In the genomic region with DNA sequence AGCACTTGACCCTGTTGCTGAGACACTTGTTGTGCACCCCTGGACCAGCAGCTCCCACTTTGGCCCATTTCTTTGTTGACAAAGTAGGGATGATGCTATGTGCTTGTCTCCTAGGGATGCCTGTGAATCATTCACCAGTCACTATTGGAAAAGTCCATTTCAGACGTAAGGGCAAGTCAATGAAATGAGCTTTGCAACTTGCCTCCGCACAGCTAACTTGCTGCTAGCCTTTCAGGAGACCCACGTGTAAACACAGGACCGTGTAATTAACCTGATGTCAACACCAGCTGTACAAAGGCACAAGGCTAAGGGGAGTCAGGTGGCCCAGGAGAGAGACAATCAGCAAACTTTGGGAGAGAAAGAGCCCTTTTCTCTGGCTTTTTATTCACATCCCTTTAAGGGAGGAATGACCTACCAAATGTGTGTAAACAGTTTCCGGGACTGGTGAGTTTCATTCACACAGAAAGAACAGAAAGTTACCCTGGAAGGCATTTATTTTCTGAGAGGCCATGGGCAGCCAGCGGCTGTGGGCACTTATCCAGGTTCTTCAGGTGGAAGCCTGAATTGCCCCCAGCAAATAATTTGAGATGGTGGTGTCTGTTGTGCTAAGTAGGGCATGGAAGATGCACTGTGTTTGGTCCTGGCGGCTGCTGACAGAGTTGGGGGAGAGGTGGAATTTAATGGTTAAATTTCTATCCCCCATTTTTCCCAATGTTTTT, we compare ENCODE assay signal across 12 cellular contexts. TPM values are rescaled to one million over a fixed set of nuclear protein-coding genes. Genes with fewer than 3 reads are reported as not detected.
DNase-seq lines count a peak whose midpoint lies in the region; ATAC-seq and TF ChIP-seq lines count a peak whose summit lies in the region.
"Had no signal": no experiment of that assay in that cellular context is flagged by ENCODE, and none has a peak within 500 bp of the region (broad histone marks: within the 10 kb centered on the region; RNA-seq: fewer than 3 reads in every experiment).

No MANE protein-coding gene starts in this region.

- H3K4me1 Mint-ChIP-seq in GM23338 = peaks cover 9% of the 10 kb centered on the region; the same call in 2 of the 3 replicates

- no peaks in the 10 kb centered on the region for H3K27me3 ChIP-seq in GM23338 (ENCODE audit: insufficient read depth)
- H3K27me3 ChIP-seq in osteoblast (ENCODE audit: insufficient read depth, low read length) = no peaks in the 10 kb centered on the region
- no peaks in the 10 kb centered on the region for H3K27me3 ChIP-seq in A673 (replicated peaks; ENCODE audit: insufficient read depth, low read depth, low read length, poor library complexity)
- H3K27me3 ChIP-seq in left ventricle myocardium inferior (ENCODE audit: low read depth) = no peaks in the 10 kb centered on the region
- H3K27me3 ChIP-seq: adrenal gland had no signal

- H3K79me2 ChIP-seq in GM23338 (replicated peaks; ENCODE audit: insufficient read depth) = no peaks in the 10 kb centered on the region
- no peaks in the 10 kb centered on the region for H3K79me2 ChIP-seq in osteoblast (ENCODE audit: insufficient read depth, low read length)

- no peaks in the 10 kb centered on the region for H3K9me2 ChIP-seq in GM23338 (ENCODE audit: insufficient read depth)

- H2AFZ ChIP-seq in GM23338 (peak overlapping the region; percentile 2; the same call in 1 of the 2 replicates), osteoblast (ENCODE audit: low read length) (no peak overlapping the region)

- intact Hi-C loops in A673 (cut with micrococcal nuclease; ENCODE audit: unreplicated experiment) = no loop called here
- intact Hi-C loops in left ventricle myocardium inferior (cut with micrococcal nuclease) = no loop called here

- no peak for ATAC-seq in GM23338
- ATAC-seq: sciatic nerve had no signal

- no peak overlapping the region for H3K27ac Mint-ChIP-seq in GM23338
- H3K27ac Mint-ChIP-seq: T-helper 1 cell treated with Interleukin-12 subunit alpha and Interleukin-12 subunit beta and Interleukin-4 antibody, amounts not matched to agents 30 μg/mL and 1 μg/mL, for 36 hours had no signal

- H3F3A ChIP-seq in GM23338 (replicated peaks; ENCODE audit: low read depth) = no peaks in the 10 kb centered on the region

- BruUV-seq in A673 (replicated peaks; lab: Mats Ljungman, UMichigan) = no TSS peak

- no peaks in the 10 kb centered on the region for H3K9me3 Mint-ChIP-seq in GM23338
- H3K9me3 Mint-ChIP-seq: T-helper 1 cell treated with Interleukin-12 subunit alpha and Interleukin-12 subunit beta and Interleukin-4 antibody, amounts not matched to agents 30 μg/mL and 1 μg/mL, for 36 hours had no signal

- no peaks in the 10 kb centered on the region for H3K36me3 Mint-ChIP-seq in GM23338 (ENCODE audit: low read depth)

- no peaks in the 10 kb centered on the region for H4K20me1 ChIP-seq in GM23338 (replicated peaks; ENCODE audit: insufficient read depth)
- H4K20me1 ChIP-seq in osteoblast (ENCODE audit: insufficient read depth, low read length) = no peaks in the 10 kb centered on the region

- no peak for DNase-seq in GM23338 (ENCODE audit: low spot score)
- DNase-seq in NCI-H2029 treated with DMSO at 0.1 percent for 48 hours (lab: John Stamatoyannopoulos, UW) = peak; percentile 45
- DNase-seq in SHP77 treated with DMSO at 0.1 percent for 48 hours (lab: John Stamatoyannopoulos, UW) = peak; percentile 41
- DNase-seq in osteoblast (ENCODE audit: insufficient read length, low spot score, missing footprints) = no peak
- DNase-seq in NCI-H524 treated with DMSO at 0.1 percent for 48 hours (lab: John Stamatoyannopoulos, UW) = no peak
- no peak for DNase-seq in germinal center (ENCODE audit: low spot score)
- no peak for DNase-seq in A673 (ENCODE audit: low spot score)
- no peak for DNase-seq in left ventricle myocardium inferior
- DNase-seq: adrenal gland; effector memory CD4-positive, alpha-beta T cell had no signal

- H3K4me2 ChIP-seq in GM23338 = no peak overlapping the region
- H3K4me2 ChIP-seq in osteoblast (ENCODE audit: insufficient read depth, low read length) = no peak overlapping the region

- H3K36me3 ChIP-seq in GM23338 (ENCODE audit: insufficient read depth) (no peaks in the 10 kb centered on the region), osteoblast (ENCODE audit: insufficient read depth, low read length) (peaks cover 5% of the 10 kb centered on the region), A673 (ENCODE audit: insufficient read depth, low read length, poor library complexity, severe bottlenecking) (peaks cover 5% of the 10 kb centered on the region), left ventricle myocardium inferior (no peaks in the 10 kb centered on the region)
- H3K36me3 ChIP-seq: adrenal gland had no signal

- no peak overlapping the region for H3K4me3 Mint-ChIP-seq in GM23338
- H3K4me3 Mint-ChIP-seq: T-helper 1 cell treated with Interleukin-12 subunit alpha and Interleukin-12 subunit beta and Interleukin-4 antibody, amounts not matched to agents 30 μg/mL and 1 μg/mL, for 36 hours had no signal

- no peaks in the 10 kb centered on the region for H3K27me3 Mint-ChIP-seq in GM23338 (ENCODE audit: insufficient read depth, low read depth, poor library complexity)

- CTCF ChIA-PET in A673 (lab: Charles Lee) = no interaction called here

- H3K27ac ChIP-seq in GM23338 (ENCODE audit: low read depth) (no peak overlapping the region), osteoblast (ENCODE audit: low read depth, low read length) (peak overlapping the region; percentile 13), A673 (ENCODE audit: low read depth, low read length, poor library complexity, severe bottlenecking) (no peak overlapping the region), left ventricle myocardium inferior (replicated peaks) (no peak overlapping the region)
- H3K27ac ChIP-seq: adrenal gland had no signal

- H3K4me3 ChIP-seq in GM23338 (no peak overlapping the region), osteoblast (ENCODE audit: insufficient read depth, low read length) (no peak overlapping the region), A673 (ENCODE audit: low read depth, low read length, poor library complexity, severe bottlenecking) (no peak overlapping the region), left ventricle myocardium inferior (no peak overlapping the region)
- H3K4me3 ChIP-seq: adrenal gland had no signal

- POLR2A ChIA-PET in A673 (lab: Charles Lee; ENCODE audit: low non-redundant PET) = no interaction called here

- H3K9me3 ChIP-seq in osteoblast (ENCODE audit: low read depth, low read length) = no peaks in the 10 kb centered on the region
- no peaks in the 10 kb centered on the region for H3K9me3 ChIP-seq in A673 (ENCODE audit: low read depth, low read length, poor library complexity, severe bottlenecking)
- H3K9me3 ChIP-seq in left ventricle myocardium inferior (replicated peaks) = no peaks in the 10 kb centered on the region
- H3K9me3 ChIP-seq: adrenal gland had no signal

- no peaks in the 10 kb centered on the region for H3K4me1 ChIP-seq in GM23338 (ENCODE audit: insufficient read depth)
- H3K4me1 ChIP-seq in osteoblast (ENCODE audit: insufficient read depth, low read length) = peaks cover 12% of the 10 kb centered on the region
- peaks cover 16% of the 10 kb centered on the region for H3K4me1 ChIP-seq in A673 (ENCODE audit: insufficient read depth, low read length, poor library complexity, severe bottlenecking)
- H3K4me1 ChIP-seq in left ventricle myocardium inferior = peaks cover 9% of the 10 kb centered on the region
- H3K4me1 ChIP-seq: adrenal gland had no signal

- TF ChIP-seq CTCF in GM23338 (conservative IDR thresholded peaks at IDR 0.05; ENCODE audit: low read depth in 2 of 2) (no peak), osteoblast (IDR thresholded peaks at IDR 0.05; ENCODE audit: extremely low read depth, low read depth, low read length) (no peak), A673 (conservative IDR thresholded peaks at IDR 0.05; ENCODE audit: low read depth, low read length) (no peak), left ventricle myocardium inferior (IDR thresholded peaks at IDR 0.05; ENCODE audit: borderline replicate concordance) (no peak)

TF ChIP-seq in GM23338, 12 proteins besides CTCF, POLR2A, EP300 and RAD21 (continues in another document):
- TF ChIP-seq NANOG (IDR thresholded peaks at IDR 0.05; ENCODE audit: borderline replicate concordance) = no peak

RNA-seq across cellular contexts. Expression of a gene that starts 54.0 kb away (rescaled TPM):
- total RNA-seq in GM23338 (2014; rRNA removed; shearing (Covaris generic)) = 6.9 and 10.2 TPM in 2 replicates
- polyA plus RNA-seq in GM23338 (2016; fragmentation: Nextera tagmentation; extraction: Ambion mirVana) = 2.8 and 4.5 TPM in 2 replicates
- total RNA-seq in osteoblast (28.2 and 30.4 TPM in 2 replicates), A673 (2021) (116 TPM in 2 replicates), left ventricle myocardium inferior (27.2 TPM)

Comparison
In these comparisons a context has a peak if more than half of its experiments do, and no peak if none do; other contexts are left out.
1. DNase-seq: peak in NCI-H2029 treated with DMSO at 0.1 percent for 48 hours (single experiment) and SHP77 treated with DMSO at 0.1 percent for 48 hours (single experiment); none in GM23338 (single experiment), osteoblast (single experiment), NCI-H524 treated with DMSO at 0.1 percent for 48 hours (single experiment), germinal center (single experiment), A673 (single experiment) and left ventricle myocardium inferior (single experiment).